ENCODE assay signal across 21 cellular contexts in genomic region chr10:29962451-29962850, GRCh38.
"Had no signal": no experiment of that assay in that cellular context is flagged by ENCODE, and none has a peak within 500 bp of the region (broad histone marks: within the 10 kb centered on the region; RNA-seq: fewer than 3 reads in every experiment).

No MANE protein-coding gene starts in this region.

- H3K36me3 Mint-ChIP-seq: immature natural killer cell; memory B cell; natural killer cell treated with Interleukin-12 subunit alpha and Interleukin-12 subunit beta and Interleukin-15 and Interleukin-18, amount 100 ng/mL, for 72 hours; stimulated activated memory B cell treated with anti-CD40 and anti-IgM and Interleukin-4, amounts not matched to agents 10 μg/mL and 1 μg/mL and 100 μg/mL, for 72 hours had no signal

- H3K4me3 Mint-ChIP-seq: dendritic cell treated with granulocyte-macrophage colony-stimulating factor and Interleukin-4, amounts not matched to agents 40 ng/mL and 50 ng/mL, for 4 days; immature natural killer cell; memory B cell; natural killer cell treated with Interleukin-12 subunit alpha and Interleukin-12 subunit beta and Interleukin-15 and Interleukin-18, amount 100 ng/mL, for 72 hours; stimulated activated memory B cell treated with anti-CD40 and anti-IgM and Interleukin-4, amounts not matched to agents 10 μg/mL and 1 μg/mL and 100 μg/mL, for 72 hours; stimulated activated naive CD8-positive, alpha-beta T cell treated with anti-CD3 and anti-CD28 coated beads, Interleukin-15, Interleukin-2, amounts not matched to agents 100 ng/mL and 50 ng/mL, for 24 hours had no signal

- H3K27ac Mint-ChIP-seq: dendritic cell treated with granulocyte-macrophage colony-stimulating factor and Interleukin-4, amounts not matched to agents 40 ng/mL and 50 ng/mL, for 4 days; immature natural killer cell; memory B cell; natural killer cell treated with Interleukin-12 subunit alpha and Interleukin-12 subunit beta and Interleukin-15 and Interleukin-18, amount 100 ng/mL, for 72 hours; stimulated activated memory B cell treated with anti-CD40 and anti-IgM and Interleukin-4, amounts not matched to agents 10 μg/mL and 1 μg/mL and 100 μg/mL, for 72 hours; stimulated activated naive CD8-positive, alpha-beta T cell treated with anti-CD3 and anti-CD28 coated beads, Interleukin-15, Interleukin-2, amounts not matched to agents 100 ng/mL and 50 ng/mL, for 24 hours had no signal

- ATAC-seq: foreskin keratinocyte; left cardiac atrium; lower lobe of right lung; natural killer cell treated with Interleukin-12 subunit alpha and Interleukin-12 subunit beta and Interleukin-15 and Interleukin-18, amount 100 ng/mL, for 72 hours; sciatic nerve; stimulated activated memory B cell treated with anti-CD40 and anti-IgM and Interleukin-4, amounts not matched to agents 10 μg/mL and 1 μg/mL and 100 μg/mL, for 72 hours; upper lobe of right lung had no signal

- H3K4me1 Mint-ChIP-seq: immature natural killer cell; memory B cell; stimulated activated memory B cell treated with anti-CD40 and anti-IgM and Interleukin-4, amounts not matched to agents 10 μg/mL and 1 μg/mL and 100 μg/mL, for 72 hours had no signal

- H3K27me3 Mint-ChIP-seq: dendritic cell treated with granulocyte-macrophage colony-stimulating factor and Interleukin-4, amounts not matched to agents 40 ng/mL and 50 ng/mL, for 4 days; stimulated activated naive CD8-positive, alpha-beta T cell treated with anti-CD3 and anti-CD28 coated beads, Interleukin-15, Interleukin-2, amounts not matched to agents 100 ng/mL and 50 ng/mL, for 24 hours had no signal

- H3K9me3 Mint-ChIP-seq: dendritic cell treated with granulocyte-macrophage colony-stimulating factor and Interleukin-4, amounts not matched to agents 40 ng/mL and 50 ng/mL, for 4 days; immature natural killer cell; memory B cell; natural killer cell treated with Interleukin-12 subunit alpha and Interleukin-12 subunit beta and Interleukin-15 and Interleukin-18, amount 100 ng/mL, for 72 hours; stimulated activated memory B cell treated with anti-CD40 and anti-IgM and Interleukin-4, amounts not matched to agents 10 μg/mL and 1 μg/mL and 100 μg/mL, for 72 hours; stimulated activated naive CD8-positive, alpha-beta T cell treated with anti-CD3 and anti-CD28 coated beads, Interleukin-15, Interleukin-2, amounts not matched to agents 100 ng/mL and 50 ng/mL, for 24 hours had no signal

- DNase-seq: foreskin keratinocyte; immature natural killer cell; kidney; left cardiac atrium; left ventricle myocardium inferior; lower lobe of right lung; midbrain; psoas muscle; retina; spleen; stimulated activated CD4-positive, alpha-beta T cell treated with anti-CD3 and anti-CD28 coated beads, Interleukin-15, amount 100 ng/mL, for 24 hours; stimulated activated CD4-positive, alpha-beta T cell treated with anti-CD3 and anti-CD28 coated beads, Interleukin-1b, Interleukin-23, amount 100 ng/mL, for 48 hours; stimulated activated CD4-positive, alpha-beta T cell treated with anti-CD3 and anti-CD28 coated beads, Interleukin-4, amount 100 ng/mL, for 24 hours; tibial artery; upper lobe of right lung had no signal
